In the genomic region with DNA sequence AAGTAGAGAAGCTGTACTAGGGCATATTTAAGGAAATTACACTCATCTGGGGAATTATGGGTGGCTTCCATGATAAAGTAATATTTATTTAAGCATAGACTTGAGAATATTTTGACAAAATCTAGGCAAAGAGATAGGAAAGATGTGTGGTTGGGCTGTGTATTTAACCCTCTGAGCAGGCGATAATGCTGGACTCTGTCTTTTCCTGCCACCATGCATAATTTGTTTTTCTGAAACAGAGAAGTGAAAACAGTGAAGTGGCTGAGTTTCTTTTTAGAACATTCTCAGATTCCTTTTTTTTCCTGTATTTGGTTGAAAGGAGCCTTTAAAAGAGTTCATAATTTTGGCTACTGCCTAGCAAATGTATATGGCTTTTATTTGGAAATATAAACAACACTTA, we compare ENCODE assay signal across 28 cellular contexts.
"Had no signal": no experiment of that assay in that cellular context is flagged by ENCODE, and none has a peak within 500 bp of the region (broad histone marks: within the 10 kb centered on the region; RNA-seq: fewer than 3 reads in every experiment).

No MANE protein-coding gene starts in this region.

- H3K27ac ChIP-seq: breast epithelium, RWPE1 had no signal

- H3K36me3 Mint-ChIP-seq: activated CD8-positive, alpha-beta memory T cell treated with anti-CD3 and anti-CD28 coated beads, Interleukin-2, amount 10 ng/mL, durations not matched to agents 7 days and 5 days; activated naive CD4-positive, alpha-beta T cell treated with anti-CD3 and anti-CD28 coated beads, Interleukin-2, amount 50 U/mL, for 24 hours; IgD-negative memory B cell had no signal

- H3K27me3 Mint-ChIP-seq: activated B cell treated with CpG ODN at 0.5 μM for 24 hours; activated CD4-positive, alpha-beta T cell treated with anti-CD3 and anti-CD28 coated beads, Interleukin-2, amount 10 ng/mL, durations not matched to agents 24 days and 14 days; activated CD8-positive, alpha-beta memory T cell treated with anti-CD3 and anti-CD28 coated beads, Interleukin-2, amount 10 ng/mL, durations not matched to agents 7 days and 5 days; activated naive CD4-positive, alpha-beta T cell treated with anti-CD3 and anti-CD28 coated beads, Interleukin-2, amount 50 U/mL, for 24 hours; activated T-cell treated with anti-CD3 and anti-CD28 coated beads, Interleukin-2, amount 50 U/mL, for 24 hours; IgD-negative memory B cell had no signal

- H3K36me3 ChIP-seq: breast epithelium had no signal

- H3K4me3 ChIP-seq: breast epithelium had no signal

- H3K4me1 Mint-ChIP-seq: activated B cell treated with CpG ODN at 0.5 μM for 24 hours; activated CD4-positive, alpha-beta T cell treated with anti-CD3 and anti-CD28 coated beads, Interleukin-2, amount 10 ng/mL, durations not matched to agents 24 days and 14 days; activated CD8-positive, alpha-beta memory T cell treated with anti-CD3 and anti-CD28 coated beads, Interleukin-2, amount 10 ng/mL, durations not matched to agents 7 days and 5 days; activated naive CD4-positive, alpha-beta T cell treated with anti-CD3 and anti-CD28 coated beads, Interleukin-2, amount 50 U/mL, for 24 hours; IgD-negative memory B cell had no signal

- DNase-seq: activated B cell treated with CpG ODN at 0.5 μM for 24 hours; activated CD4-positive, alpha-beta T cell treated with anti-CD3 and anti-CD28 coated beads for 1 hour; activated CD4-positive, alpha-beta T cell treated with anti-CD3 and anti-CD28 coated beads, Interleukin-2, amount 10 ng/mL, durations not matched to agents 24 days and 14 days; activated CD4-positive, alpha-beta T cell treated with anti-CD3 and anti-CD28 coated beads, Interleukin-2, amount 50 U/mL, for 48 hours; activated CD8-positive, alpha-beta memory T cell treated with anti-CD3 and anti-CD28 coated beads, Interleukin-2, amount 10 ng/mL, durations not matched to agents 7 days and 5 days; activated effector memory CD4-positive, alpha-beta T cell treated with Interleukin-2 at 50 U/mL for 16 hours; activated naive CD4-positive, alpha-beta T cell; activated T-cell treated with anti-CD3 and anti-CD28 coated beads, Interleukin-2, amount 50 U/mL, for 24 hours; aorta; caudate nucleus; KG1; NCI-H1048; NCI-H1417; NCI-H1930; NCI-H2171; NCI-H2227 treated with DMSO at 0.1 percent for 48 hours; NCI-H446 treated with DMSO at 0.1 percent for 48 hours; NCI-H526 treated with DMSO at 0.1 percent for 48 hours; NCI-H82; NK-92 treated with Interleukin-12 subunit alpha and Interleukin-12 subunit beta, amount 100 ng/mL, for 24 hours; OCI-M1; Right ventricle myocardium superior had no signal

- H3K4me3 Mint-ChIP-seq: activated B cell treated with CpG ODN at 0.5 μM for 24 hours; activated CD4-positive, alpha-beta T cell treated with anti-CD3 and anti-CD28 coated beads, Interleukin-2, amount 10 ng/mL, durations not matched to agents 24 days and 14 days; activated CD8-positive, alpha-beta memory T cell treated with anti-CD3 and anti-CD28 coated beads, Interleukin-2, amount 10 ng/mL, durations not matched to agents 7 days and 5 days; activated naive CD4-positive, alpha-beta T cell treated with anti-CD3 and anti-CD28 coated beads, Interleukin-2, amount 50 U/mL, for 24 hours; activated T-cell treated with anti-CD3 and anti-CD28 coated beads, Interleukin-2, amount 50 U/mL, for 24 hours; activated T-helper 1 cell treated with anti-CD3 and anti-CD28 coated beads, Interleukin-12 subunit alpha, Interleukin-12 subunit beta, Interleukin-2, Interleukin-4 antibody, amounts not matched to agents 30 ng/mL and 10 ng/mL and 1 ng/mL, durations not matched to agents 14 hours and 24 hours and 36 hours; IgD-negative memory B cell; T-helper 1 cell treated with Interleukin-12 subunit alpha and Interleukin-12 subunit beta and Interleukin-4 antibody, amounts not matched to agents 30 μg/mL and 1 μg/mL, for 36 hours had no signal

- H3K27me3 ChIP-seq: breast epithelium had no signal

- H3K27ac Mint-ChIP-seq: activated B cell treated with CpG ODN at 0.5 μM for 24 hours; activated CD4-positive, alpha-beta T cell treated with anti-CD3 and anti-CD28 coated beads, Interleukin-2, amount 10 ng/mL, durations not matched to agents 24 days and 14 days; activated CD8-positive, alpha-beta memory T cell treated with anti-CD3 and anti-CD28 coated beads, Interleukin-2, amount 10 ng/mL, durations not matched to agents 7 days and 5 days; activated naive CD4-positive, alpha-beta T cell treated with anti-CD3 and anti-CD28 coated beads, Interleukin-2, amount 50 U/mL, for 24 hours; activated T-cell treated with anti-CD3 and anti-CD28 coated beads, Interleukin-2, amount 50 U/mL, for 24 hours; activated T-helper 1 cell treated with anti-CD3 and anti-CD28 coated beads, Interleukin-12 subunit alpha, Interleukin-12 subunit beta, Interleukin-2, Interleukin-4 antibody, amounts not matched to agents 30 ng/mL and 10 ng/mL and 1 ng/mL, durations not matched to agents 14 hours and 24 hours and 36 hours; IgD-negative memory B cell; T-helper 1 cell treated with Interleukin-12 subunit alpha and Interleukin-12 subunit beta and Interleukin-4 antibody, amounts not matched to agents 30 μg/mL and 1 μg/mL, for 36 hours had no signal

- H3K4me1 ChIP-seq: breast epithelium had no signal

- H3K9me3 Mint-ChIP-seq: activated B cell treated with CpG ODN at 0.5 μM for 24 hours; activated CD4-positive, alpha-beta T cell treated with anti-CD3 and anti-CD28 coated beads, Interleukin-2, amount 10 ng/mL, durations not matched to agents 24 days and 14 days; activated naive CD4-positive, alpha-beta T cell treated with anti-CD3 and anti-CD28 coated beads, Interleukin-2, amount 50 U/mL, for 24 hours; activated T-helper 1 cell treated with anti-CD3 and anti-CD28 coated beads, Interleukin-12 subunit alpha, Interleukin-12 subunit beta, Interleukin-2, Interleukin-4 antibody, amounts not matched to agents 30 ng/mL and 10 ng/mL and 1 ng/mL, durations not matched to agents 14 hours and 24 hours and 36 hours had no signal
